In genomic region chr21:32258786-32259048, GRCh38 we compare ENCODE assay signal across 2 cellular contexts. TPM values are rescaled to one million over a fixed set of nuclear protein-coding genes. Genes with fewer than 3 reads are reported as not detected.
"Had no signal": no experiment of that assay in that cellular context is flagged by ENCODE, and none has a peak within 500 bp of the region (broad histone marks: within the 10 kb centered on the region; RNA-seq: fewer than 3 reads in every experiment).

No MANE protein-coding gene starts in this region.

RNA-seq across cellular contexts. Expression of gene MRAP, which starts 39.9 kb away (rescaled TPM):
- total RNA-seq: G401, GM12878 had no signal
